ENCODE assay signal across 20 cellular contexts in genomic region chr10:125520968-125521367, GRCh38.
DNase-seq lines count a peak whose midpoint lies in the region; ATAC-seq, FAIRE-seq and TF ChIP-seq lines count a peak whose summit lies in the region.
"Had no signal": no experiment of that assay in that cellular context is flagged by ENCODE, and none has a peak within 500 bp of the region (broad histone marks: within the 10 kb centered on the region; RNA-seq: fewer than 3 reads in every experiment).

No MANE protein-coding gene starts in this region.

- peaks cover 6% of the 10 kb centered on the region for H3K9me3 Mint-ChIP-seq in MCF 10A (ENCODE audit: unreplicated experiment)

- BruUV-seq in MCF 10A (replicated peaks; lab: Mats Ljungman, UMichigan) = no TSS peak
- no TSS peak for BruUV-seq in mammary epithelial cell (replicated peaks; lab: Mats Ljungman, UMichigan)
- BruUV-seq in HCT116 (replicated peaks; lab: Mats Ljungman, UMichigan) = no TSS peak
- no TSS peak for BruUV-seq in endothelial cell of umbilical vein (replicated peaks; lab: Mats Ljungman, UMichigan)

- H3K4me3 ChIP-seq in mammary epithelial cell (replicated peaks in 1 of 3; ENCODE audit: insufficient read depth in 1 of 3, low read depth in 2 of 3, low read length in 3 of 3) (no peak overlapping the region), HCT116 (replicated peaks in 1 of 2; ENCODE audit: low read depth in 1 of 2, low read length in 2 of 2) (no peak overlapping the region), endothelial cell of umbilical vein (replicated peaks in 1 of 3; ENCODE audit: insufficient read depth in 1 of 3, low read depth in 1 of 3, low read length in 3 of 3) (no peak overlapping the region)
- H3K4me3 ChIP-seq: GM23338 had no signal

- WGBS in mammary epithelial cell (ENCODE audit: low coverage, missing lambda C conversion rate) = 85% methylated on average over 3 of the region's 3 CpGs

- H3K27me3 ChIP-seq in mammary epithelial cell (ENCODE audit: insufficient read depth, low read length) = no peaks in the 10 kb centered on the region
- H3K27me3 ChIP-seq in HCT116 (ENCODE audit: insufficient read depth, low read length) = no peaks in the 10 kb centered on the region
- H3K27me3 ChIP-seq in endothelial cell of umbilical vein (ENCODE audit: control insufficient read depth in 2 of 2, insufficient read depth in 2 of 2, low read length in 2 of 2) = peaks cover 0 to 2% of the 10 kb centered on the region in 2 experiments

- RAD21 ChIA-PET in HCT116 (lab: Charles Lee; ENCODE audit: low non-redundant PET in 1 of 2, low total read pairs in 2 of 2, uncharacterized antibody in 2 of 2, unreplicated experiment in 2 of 2) = no interaction called here

- POLR2A ChIA-PET in MCF 10A (lab: Yijun Ruan, JAX) (no interaction called here), HCT116 (lab: Charles Lee) (no interaction called here), endothelial cell of umbilical vein (lab: Charles Lee) (no interaction called here), GM10248 (lab: Yijun Ruan, JAX) (no interaction called here)

- H3K27me3 Mint-ChIP-seq in MCF 10A (ENCODE audit: insufficient read depth, unreplicated experiment) = peaks cover 34% of the 10 kb centered on the region
- H3K27me3 Mint-ChIP-seq: CD4-positive, alpha-beta memory T cell had no signal

- H3K9ac ChIP-seq in mammary epithelial cell (ENCODE audit: insufficient read depth, low read length) (no peak overlapping the region), HCT116 (ENCODE audit: low read length) (no peak overlapping the region), endothelial cell of umbilical vein (replicated peaks; ENCODE audit: extremely low read depth, insufficient read depth, low read length) (no peak overlapping the region)

- no peaks in the 10 kb centered on the region for H3K79me2 ChIP-seq in mammary epithelial cell (ENCODE audit: insufficient read depth, low read length)
- H3K79me2 ChIP-seq in HCT116 (ENCODE audit: insufficient read depth, low read length) = no peaks in the 10 kb centered on the region
- H3K79me2 ChIP-seq in endothelial cell of umbilical vein (ENCODE audit: control insufficient read depth, insufficient read depth, low read length) = no peaks in the 10 kb centered on the region

- H3K4me1 ChIP-seq in mammary epithelial cell (ENCODE audit: insufficient read depth, low read length) = no peaks in the 10 kb centered on the region
- H3K4me1 ChIP-seq in HCT116 (ENCODE audit: control insufficient read depth in 1 of 2, insufficient read depth in 2 of 2, low read length in 2 of 2) = peaks cover 5 to 14% of the 10 kb centered on the region in 2 experiments
- no peaks in the 10 kb centered on the region for H3K4me1 ChIP-seq in endothelial cell of umbilical vein (ENCODE audit: control insufficient read depth, extremely low read depth, insufficient read depth, low read length)

- no peaks in the 10 kb centered on the region for H3K9me1 ChIP-seq in endothelial cell of umbilical vein (replicated peaks; ENCODE audit: control insufficient read depth, extremely low read depth, insufficient read depth, low read length)

- H3K36me3 Mint-ChIP-seq in MCF 10A (ENCODE audit: insufficient read depth, unreplicated experiment) = no peaks in the 10 kb centered on the region
- H3K36me3 Mint-ChIP-seq: CD4-positive, alpha-beta memory T cell had no signal

- in situ Hi-C loops in mammary epithelial cell (cut with MboI; ENCODE audit: low sequenced_read_pairs in 2 of 2) = no loop called here

- intact Hi-C loops in MCF 10A (cut with micrococcal nuclease) (no loop called here), mammary epithelial cell (cut with micrococcal nuclease) (no loop called here), HCT116 (cut with micrococcal nuclease) (loop anchor here (5.0 kb wide), 2 partner anchors 106 to 196 kb away; partner anchors contain the start of gene EDRF1), endothelial cell of umbilical vein (cut with micrococcal nuclease) (no loop called here)

- H3K27ac Mint-ChIP-seq in MCF 10A (ENCODE audit: low read depth, unreplicated experiment) = no peak overlapping the region
- H3K27ac Mint-ChIP-seq: CD4-positive, alpha-beta memory T cell; GM23338; H9; HFFc6 had no signal

- no peak for TF ChIP-seq POLR2A in HCT116 (IDR thresholded peaks at IDR 0.05; ENCODE audit: borderline replicate concordance, extremely low read depth, insufficient read depth, insufficient read length)
- no peak for TF ChIP-seq POLR2A in endothelial cell of umbilical vein (IDR thresholded peaks at IDR 0.05; ENCODE audit: low read depth, low read length)

- ATAC-seq in HCT116 (no peak), HG03439 (IDR thresholded peaks at IDR 0.05; ENCODE audit: unreplicated experiment) (no peak)

- H3K4me2 ChIP-seq in mammary epithelial cell (ENCODE audit: insufficient read depth, low read depth, low read length) = no peak overlapping the region
- H3K4me2 ChIP-seq in HCT116 (ENCODE audit: low read length) = no peak overlapping the region
- H3K4me2 ChIP-seq in endothelial cell of umbilical vein (ENCODE audit: insufficient read depth, low read length) = no peak overlapping the region
- H3K4me2 ChIP-seq: GM23338 had no signal

- H3K27ac ChIP-seq in mammary epithelial cell (ENCODE audit: insufficient read depth, low read depth, low read length) (no peak overlapping the region), HCT116 (ENCODE audit: low read depth, low read length) (no peak overlapping the region), endothelial cell of umbilical vein (ENCODE audit: insufficient read depth, low read depth, low read length) (no peak overlapping the region)
- H3K27ac ChIP-seq: 22Rv1 had no signal

- TF ChIP-seq CTCF in MCF 10A (IDR thresholded peaks at IDR 0.05; ENCODE audit: unreplicated experiment) (no peak), mammary epithelial cell (conservative IDR thresholded peaks at IDR 0.05 in 1 of 2, IDR thresholded peaks at IDR 0.05 in 1 of 2; ENCODE audit: extremely low read depth in 1 of 2, insufficient read depth in 1 of 2, low read depth in 1 of 2, low read length in 2 of 2) (no peak), HCT116 (IDR thresholded peaks at IDR 0.05 in 2 of 3, conservative IDR thresholded peaks at IDR 0.05 in 1 of 3; ENCODE audit: borderline replicate concordance in 1 of 3, insufficient read depth in 1 of 3, low read depth in 2 of 3, low read length in 2 of 3) (no peak), endothelial cell of umbilical vein (IDR thresholded peaks at IDR 0.05; ENCODE audit: extremely low read depth in 1 of 2, insufficient read depth in 1 of 2, low read depth in 1 of 2, low read length in 2 of 2) (no peak), GM10248 (IDR thresholded peaks at IDR 0.05; ENCODE audit: control extremely low read depth, extremely low read depth, low read depth, missing control alignments) (no peak)

- no peak for FAIRE-seq in endothelial cell of umbilical vein (lab: Jason Lieb, UNC)
- FAIRE-seq: GM12891, GM18507 had no signal

- H4K20me1 ChIP-seq in mammary epithelial cell (ENCODE audit: insufficient read depth, low read length) (no peaks in the 10 kb centered on the region), HCT116 (ENCODE audit: insufficient read depth) (no peaks in the 10 kb centered on the region), endothelial cell of umbilical vein (replicated peaks; ENCODE audit: control insufficient read depth, extremely low read depth, insufficient read depth, low read length) (no peaks in the 10 kb centered on the region)

- dilution Hi-C loops in mammary epithelial cell (cut with HindIII; ENCODE audit: low sequenced_read_pairs) (no loop called here), endothelial cell of umbilical vein (cut with MboI; ENCODE audit: extremely low pct_ligation_motif_present, low sequenced_read_pairs) (no loop called here)

- no peak overlapping the region for H3K4me3 Mint-ChIP-seq in MCF 10A (ENCODE audit: unreplicated experiment)
- H3K4me3 Mint-ChIP-seq: CD4-positive, alpha-beta memory T cell; GM23338; H9; HFFc6 had no signal

- DNase-seq in MCF 10A (ENCODE audit: unreplicated experiment) (peak; percentile 49), mammary epithelial cell (no peak), HCT116 (ENCODE audit: low read depth, low spot score) (no peak), endothelial cell of umbilical vein (ENCODE audit: low read depth, low spot score) (no peak), GM10248 (ENCODE audit: extremely low spot score) (no peak)
- DNase-seq in central memory CD4-positive, alpha-beta T cell = no peak
- DNase-seq: C1 segment of cervical spinal cord; Calu3; CD4-positive, alpha-beta memory T cell; COR-L47; DMS53; DMS79 treated with DMSO at 0.1 percent for 48 hours; GDM1; H9; HFFc6 had no signal

- no peaks in the 10 kb centered on the region for H3K36me3 ChIP-seq in mammary epithelial cell (ENCODE audit: insufficient read depth, low read length)
- H3K36me3 ChIP-seq in HCT116 (ENCODE audit: control insufficient read depth in 1 of 2, insufficient read depth in 2 of 2, low read length in 2 of 2) = no peaks in the 10 kb centered on the region
- H3K36me3 ChIP-seq in endothelial cell of umbilical vein (ENCODE audit: control insufficient read depth in 2 of 2, extremely low read depth in 1 of 2, insufficient read depth in 2 of 2, low read length in 2 of 2) = no peaks in the 10 kb centered on the region

- H3K9me3 ChIP-seq in mammary epithelial cell (replicated peaks; ENCODE audit: insufficient read depth, low read length) (no peaks in the 10 kb centered on the region), HCT116 (ENCODE audit: control insufficient read depth in 1 of 2, insufficient read depth in 1 of 2, low read depth in 1 of 2, low read length in 2 of 2) (no peaks in the 10 kb centered on the region), endothelial cell of umbilical vein (replicated peaks; ENCODE audit: control insufficient read depth, insufficient read depth, low read length) (no peaks in the 10 kb centered on the region)

- no peaks in the 10 kb centered on the region for H3K9me2 ChIP-seq in HCT116 (ENCODE audit: insufficient read depth)

- no peak for TF ChIP-seq RAD21 in HCT116 (IDR thresholded peaks at IDR 0.05; ENCODE audit: low read depth)

- no peak overlapping the region for H2AFZ ChIP-seq in mammary epithelial cell (ENCODE audit: low read depth, low read length)
- H2AFZ ChIP-seq in HCT116 (ENCODE audit: low read depth, low read length, poor library complexity, severe bottlenecking) = peak overlapping the region; percentile 100
- no peak overlapping the region for H2AFZ ChIP-seq in endothelial cell of umbilical vein (ENCODE audit: low read depth, low read length)

- CTCF ChIA-PET in MCF 10A (lab: Yijun Ruan, JAX) = no interaction called here
- CTCF ChIA-PET in mammary epithelial cell (lab: Charles Lee; ENCODE audit: low non-redundant PET) = no interaction called here
- CTCF ChIA-PET in HCT116 (lab: Charles Lee) = interaction anchor here (1.0 to 1.6 kb wide), 8 partner anchors 10 to 143 kb away, joined by 3 to 9 read pairs (median 5); no protein-coding TSS in a partner anchor
- CTCF ChIA-PET in endothelial cell of umbilical vein (lab: Charles Lee) = interaction anchor here (0.6 kb wide), 1 partner anchor 57 kb away, joined by 3 read pairs; no protein-coding TSS in a partner anchor
- CTCF ChIA-PET in GM10248 (lab: Yijun Ruan, JAX) = interaction anchor here (2.2 kb wide), 1 partner anchor 11 kb away, joined by 7 read pairs; no protein-coding TSS in a partner anchor

- no peaks in the 10 kb centered on the region for H3K4me1 Mint-ChIP-seq in MCF 10A (ENCODE audit: insufficient read depth, unreplicated experiment)
- H3K4me1 Mint-ChIP-seq: CD4-positive, alpha-beta memory T cell; GM23338; H9 had no signal

Comparison
In these comparisons a context has a peak if more than half of its experiments do, and no peak if none do; other contexts are left out.
1. CTCF ChIA-PET loops: an anchor here in HCT116 (1.0 to 1.6 kb wide), endothelial cell of umbilical vein (0.6 kb wide) and GM10248 (2.2 kb wide); none called in MCF 10A and mammary epithelial cell.